13 cellular contexts compared by ENCODE assay signal in genomic region chr5:172886396-172886932, GRCh38. TPM values are rescaled to one million over a fixed set of nuclear protein-coding genes. Genes with fewer than 3 reads are reported as not detected.
A peak's percentile ranks its signal among the peaks of the same experiment; 100 is the strongest.
DNase-seq lines count a peak whose midpoint lies in the region; ATAC-seq and TF ChIP-seq lines count a peak whose summit lies in the region.
"Had no signal": no experiment of that assay in that cellular context is flagged by ENCODE, and none has a peak within 500 bp of the region (broad histone marks: within the 10 kb centered on the region; RNA-seq: fewer than 3 reads in every experiment).

No MANE protein-coding gene starts in this region.

- H2AK5ac ChIP-seq in neuronal stem cell (ENCODE audit: low read depth, low read length): no peak overlapping the region

- H3K79me1 ChIP-seq in neuronal stem cell (ENCODE audit: low read depth, low read length): peaks cover 4% of the 10 kb centered on the region

- no peak for TF ChIP-seq CTCF in heart right ventricle (IDR thresholded peaks at IDR 0.05)
- TF ChIP-seq CTCF in gastroesophageal sphincter (IDR thresholded peaks at IDR 0.05): no peak
- no peak for TF ChIP-seq CTCF in sigmoid colon (IDR thresholded peaks at IDR 0.05)

- H3K27me3 ChIP-seq in heart right ventricle (no peaks in the 10 kb centered on the region), gastroesophageal sphincter (no peaks in the 10 kb centered on the region), sigmoid colon (no peaks in the 10 kb centered on the region), neuronal stem cell (ENCODE audit: control insufficient read depth in 3 of 3, insufficient read depth in 3 of 3, low read depth in 1 of 3, low read length in 3 of 3) (no peaks in the 10 kb centered on the region)

- no peak overlapping the region for H4K8ac ChIP-seq in neuronal stem cell (ENCODE audit: low read depth, low read length)

- no peak overlapping the region for H3K18ac ChIP-seq in neuronal stem cell (ENCODE audit: low read length)

- no peak overlapping the region for H3K4me2 ChIP-seq in neuronal stem cell (ENCODE audit: insufficient read depth, low read length, poor library complexity, severe bottlenecking)

- no peak for TF ChIP-seq EP300 in gastroesophageal sphincter (IDR thresholded peaks at IDR 0.05)
- no peak for TF ChIP-seq EP300 in sigmoid colon (IDR thresholded peaks at IDR 0.05)

- TF ChIP-seq POLR2A in gastroesophageal sphincter (IDR thresholded peaks at IDR 0.05) (no peak), sigmoid colon (IDR thresholded peaks at IDR 0.05) (no peak)

- H2BK5ac ChIP-seq in neuronal stem cell (ENCODE audit: low read length): no peak overlapping the region

- WGBS in heart right ventricle, 2 donors: 87 to 90% methylated on average over 8 of the region's 8 CpGs
- 72 to 83% methylated on average over 5 to 6 of the region's 8 CpGs for WGBS in gastroesophageal sphincter (ENCODE audit: low coverage in 1 of 2), 2 donors
- WGBS in sigmoid colon, 2 donors: 86 to 92% methylated on average over 8 of the region's 8 CpGs
- no CpG with 5 or more reads among the region's 8 CpGs for WGBS in neuronal stem cell (ENCODE audit: extremely low coverage in 2 of 2, insufficient read length in 2 of 2, insufficient replicate concordance in 1 of 2), 2 donors

- H3K4me3 ChIP-seq in heart right ventricle (no peak overlapping the region), gastroesophageal sphincter (peak overlapping the region in 1 of 2 donors; percentile 31), sigmoid colon (peak overlapping the region in 1 of 4 donors; percentile 26), neuronal stem cell (ENCODE audit: low read length in 2 of 2) (no peak overlapping the region)

- no peak overlapping the region for H3K14ac ChIP-seq in neuronal stem cell (ENCODE audit: low read length)

- H3K4me1 ChIP-seq in heart right ventricle (peaks cover 12 to 71% (median 55%) of the 10 kb centered on the region in 9 donors), gastroesophageal sphincter (peaks cover 12 to 75% (median 34%) of the 10 kb centered on the region in 3 donors), sigmoid colon (peaks cover 0 to 40% (median 38%) of the 10 kb centered on the region in 4 donors), neuronal stem cell (ENCODE audit: control insufficient read depth in 2 of 2, insufficient read depth in 1 of 2, low read depth in 1 of 2, low read length in 2 of 2) (peaks cover 1 to 6% of the 10 kb centered on the region in 2 donors)

- no peak overlapping the region for H2BK12ac ChIP-seq in neuronal stem cell (ENCODE audit: low read length)

- peaks cover 0 to 8% (median 0%) of the 10 kb centered on the region in 11 donors for H3K9me3 ChIP-seq in heart right ventricle
- no peaks in the 10 kb centered on the region for H3K9me3 ChIP-seq in gastroesophageal sphincter
- H3K9me3 ChIP-seq in sigmoid colon: no peaks in the 10 kb centered on the region
- H3K9me3 ChIP-seq in neuronal stem cell (replicated peaks in 1 of 2; ENCODE audit: control insufficient read depth in 2 of 2, insufficient read depth in 1 of 2, low read depth in 1 of 2, low read length in 2 of 2): no peaks in the 10 kb centered on the region

- DNase-seq in heart right ventricle (no peak), Right ventricle myocardium inferior (ENCODE audit: missing footprints) (no peak), sigmoid colon (no peak), neuronal stem cell (ENCODE audit: low spot score) (no peak)
- no peak for DNase-seq in activated effector memory CD4-positive, alpha-beta T cell treated with anti-CD3 and anti-CD28 coated beads, Interleukin-2, amount 50 U/mL, for 16 hours
- DNase-seq: ACHN; activated naive CD8-positive, alpha-beta T cell treated with anti-CD3 and anti-CD28 coated beads, Interleukin-2, amount 10 ng/mL, durations not matched to agents 7 days and 5 days; DMS53; effector memory CD4-positive, alpha-beta T cell; NCI-H446 treated with DMSO at 0.1 percent for 48 hours had no signal

- H2BK120ac ChIP-seq in neuronal stem cell (ENCODE audit: low read depth, low read length): no peak overlapping the region

- H4K91ac ChIP-seq in neuronal stem cell (ENCODE audit: low read depth, low read length, poor library complexity): no peak overlapping the region

- no peak overlapping the region for H3K9ac ChIP-seq in neuronal stem cell (ENCODE audit: low read depth, low read length, poor library complexity)

- intact Hi-C loops in heart right ventricle (cut with DNase I): no loop called here
- intact Hi-C loops in Right ventricle myocardium inferior (cut with DNase I): no loop called here
- intact Hi-C loops in sigmoid colon (cut with DNase I): loop anchor here (2.0 kb wide), 1 partner anchor 14 kb away; no protein-coding TSS in a partner anchor

- ATAC-seq in heart right ventricle (no peak), Right ventricle myocardium inferior (no peak), gastroesophageal sphincter (no peak), HG02884 (IDR thresholded peaks at IDR 0.05; ENCODE audit: unreplicated experiment) (no peak), HG03159 (IDR thresholded peaks at IDR 0.05; ENCODE audit: unreplicated experiment) (no peak)

- H3K27ac ChIP-seq in heart right ventricle (peak overlapping the region in 8 of 10 donors; percentile 63 to 94 (median 87)), gastroesophageal sphincter (peak overlapping the region; percentile 93 to 96 (median 95)), sigmoid colon (peak overlapping the region; percentile 82 to 96 (median 90)), neuronal stem cell (replicated peaks; ENCODE audit: low read length) (no peak overlapping the region)

- H2BK15ac ChIP-seq in neuronal stem cell (ENCODE audit: low read length): no peak overlapping the region

- H3K4ac ChIP-seq in neuronal stem cell (ENCODE audit: low read length): no peak overlapping the region

- H3K23ac ChIP-seq in neuronal stem cell (ENCODE audit: low read depth, low read length, poor library complexity): no peak overlapping the region

- no peak overlapping the region for H2AFZ ChIP-seq in neuronal stem cell (ENCODE audit: low read length)

- H3K36me3 ChIP-seq in heart right ventricle: peaks cover 0 to 28% (median 6%) of the 10 kb centered on the region in 9 donors
- peaks cover 0 to 15% of the 10 kb centered on the region in 2 donors for H3K36me3 ChIP-seq in gastroesophageal sphincter
- peaks cover 3 to 23% (median 7%) of the 10 kb centered on the region in 4 donors for H3K36me3 ChIP-seq in sigmoid colon
- H3K36me3 ChIP-seq in neuronal stem cell (replicated peaks in 1 of 2; ENCODE audit: control insufficient read depth in 2 of 2, insufficient read depth in 2 of 2, low read length in 2 of 2): peaks cover 7 to 43% of the 10 kb centered on the region in 2 donors

RNA-seq across cellular contexts. Expression of gene ERGIC1, which starts 52.4 kb away (rescaled TPM):
- total RNA-seq in heart right ventricle (10 to 100 TPM; 60.3 to 91.9 (median 74.2) TPM), Right ventricle myocardium inferior (74.8 TPM), gastroesophageal sphincter (100 to 1,000 TPM; 116 to 172 (median 144) TPM), sigmoid colon (100 to 1,000 TPM in 1 of 4 donors, 10 to 100 TPM in 3; 80.6 to 117 (median 95.7) TPM)
- polyA plus RNA-seq in heart right ventricle (10 to 100 TPM; 48.0 to 64.9 TPM), sigmoid colon (100 to 1,000 TPM; 125 to 160 (median 132) TPM)
- polyA plus RNA-seq in neuronal stem cell (2013, experiment 1 of 2): 73.5 TPM
- polyA plus RNA-seq in neuronal stem cell (2013, experiment 2 of 2): 73.3 TPM
